ENCODE assay signal across 6 cellular contexts in genomic region chr14:24243336-24243836, GRCh38. TPM values are rescaled to one million over a fixed set of nuclear protein-coding genes. Genes with fewer than 3 reads are reported as not detected.
A peak's percentile ranks its signal among the peaks of the same experiment; 100 is the strongest.
DNase-seq lines count a peak whose midpoint lies in the region; ATAC-seq and TF ChIP-seq lines count a peak whose summit lies in the region.

No MANE protein-coding gene starts in this region.

- H3K36me3 ChIP-seq in GM06990 (ENCODE audit: control insufficient read depth, insufficient read depth, low read length) (peaks cover 21% of the 10 kb centered on the region), Panc1 (ENCODE audit: control insufficient read depth, insufficient read depth, low read length) (peaks cover 6% of the 10 kb centered on the region; the same call in 1 of the 2 replicates), testis (ENCODE audit: low read depth, missing control alignments) (no peaks in the 10 kb centered on the region)

- intact Hi-C loops in Panc1 (cut with micrococcal nuclease; ENCODE audit: unreplicated experiment), result loop anchor here (1.0 kb wide), 1 partner anchor 54 kb away; no protein-coding TSS in a partner anchor
- intact Hi-C loops in testis (cut with DNase I; ENCODE audit: low total_unique reads), result loop anchor here (5.0 kb wide), 1 partner anchor 59 kb away; no protein-coding TSS in a partner anchor

- H3K9me3 ChIP-seq in Panc1 (ENCODE audit: control insufficient read depth, insufficient read depth, low read depth, low read length), result no peaks in the 10 kb centered on the region
- H3K9me3 ChIP-seq in testis, result no peaks in the 10 kb centered on the region

- H3K4me3 ChIP-seq in GM06990 (replicated peaks; ENCODE audit: low read depth, low read length) (peak overlapping the region; percentile 73), Panc1 (ENCODE audit: low read depth in 2 of 2, low read length in 2 of 2) (peak overlapping the region; percentile 77 to 91), testis (peak overlapping the region; percentile 72)

- H3K4me1 ChIP-seq in Panc1 (ENCODE audit: control insufficient read depth, insufficient read depth, low read length) (peaks cover 12% of the 10 kb centered on the region), testis (peaks cover 18% of the 10 kb centered on the region)

- POLR2A ChIA-PET in Panc1 (lab: Charles Lee), result interaction anchor here (2.0 kb wide), 1 partner anchor 54 kb away, joined by 6 read pairs; no protein-coding TSS in a partner anchor

- H3K27ac ChIP-seq in Panc1 (ENCODE audit: low read length), result peak overlapping the region; percentile 93
- peak overlapping the region; percentile 94 to 97 for H3K27ac ChIP-seq in testis

- in situ Hi-C loops in Panc1 (cut with HindIII; ENCODE audit: low pct_unique_long_range_greater_than_20kb, low sequenced_read_pairs), result no loop called here

- CTCF ChIA-PET in Panc1 (lab: Charles Lee), result interaction anchor here (0.7 to 2.4 kb wide), 3 partner anchors 54 to 194 kb away, joined by 6 to 10 read pairs (median 8); partner anchors contain the start of genes DHRS1 and NOP9

- no peak for TF ChIP-seq POLR2A in testis (IDR thresholded peaks at IDR 0.05)

- peaks cover 15% of the 10 kb centered on the region for H3K27me3 Mint-ChIP-seq in glutamatergic neuron (ENCODE audit: unreplicated experiment)

- ATAC-seq in Panc1 (no peak), HG03196 (IDR thresholded peaks at IDR 0.05; ENCODE audit: unreplicated experiment) (no peak)

- H3K4me1 Mint-ChIP-seq in glutamatergic neuron (ENCODE audit: low read depth, unreplicated experiment), result peaks cover 9% of the 10 kb centered on the region

- H3K27me3 ChIP-seq in GM06990 (replicated peaks; ENCODE audit: control insufficient read depth, insufficient read depth, low read length) (no peaks in the 10 kb centered on the region), Panc1 (ENCODE audit: control insufficient read depth, insufficient read depth, low read length) (no peaks in the 10 kb centered on the region), testis (no peaks in the 10 kb centered on the region)

- 28 to 50% methylated on average over 10 of the region's 10 CpGs for WGBS in testis, 2 donors

- TF ChIP-seq CTCF in GM06990 (IDR thresholded peaks at IDR 0.05; ENCODE audit: insufficient read depth, low read length, poor library complexity, severe bottlenecking), result no peak
- TF ChIP-seq CTCF in Panc1 (IDR thresholded peaks at IDR 0.05), result no peak
- TF ChIP-seq CTCF in glutamatergic neuron (IDR thresholded peaks at IDR 0.05; ENCODE audit: partially characterized antibody, unreplicated experiment), result no peak
- TF ChIP-seq CTCF in testis (IDR thresholded peaks at IDR 0.05), result no peak

- no TSS peak for BruUV-seq in Panc1 (replicated peaks; lab: Mats Ljungman, UMichigan)

- peak overlapping the region; percentile 99 for H3K27ac Mint-ChIP-seq in glutamatergic neuron (ENCODE audit: unreplicated experiment)

- no peaks in the 10 kb centered on the region for H3K36me3 Mint-ChIP-seq in glutamatergic neuron (ENCODE audit: unreplicated experiment)

- peak; percentile 52 for DNase-seq in GM06990 (ENCODE audit: extremely low read depth, insufficient read length)
- DNase-seq in Panc1 (ENCODE audit: low read depth, low spot score), result no peak
- DNase-seq in glutamatergic neuron, result no peak
- no peak for DNase-seq in testis
- no peak for DNase-seq in GM19238 (ENCODE audit: insufficient read length, low spot score)

- peaks cover 7% of the 10 kb centered on the region for H3K9me3 Mint-ChIP-seq in glutamatergic neuron (ENCODE audit: unreplicated experiment)

- peak overlapping the region; percentile 98 for H3K4me3 Mint-ChIP-seq in glutamatergic neuron (ENCODE audit: unreplicated experiment)

RNA-seq across cellular contexts. Expression of gene TINF2, which starts 1.0 kb away (rescaled TPM):
- 53.8 TPM for total RNA-seq in Panc1 (2021; ENCODE audit: unreplicated experiment)
- 33.0 TPM for polyA plus RNA-seq in Panc1 (2012; ENCODE audit: insufficient read length)
- 67.0 TPM for total RNA-seq in glutamatergic neuron (ENCODE audit: unreplicated experiment)
- 10 to 100 TPM; 27.5 to 32.1 TPM for total RNA-seq in testis
- 45.6 TPM for polyA plus RNA-seq in testis (ENCODE audit: insufficient read depth, low read depth, low replicate concordance)

RNA-seq across cellular contexts. Expression of gene GMPR2, which starts 10.7 kb away (rescaled TPM):
- total RNA-seq in Panc1 (2021; ENCODE audit: unreplicated experiment) (45.9 TPM), glutamatergic neuron (ENCODE audit: unreplicated experiment) (55.8 TPM), testis (10 to 100 TPM; 30.0 to 42.2 TPM)
- 58.0 TPM for polyA plus RNA-seq in Panc1 (2012; ENCODE audit: insufficient read length)
- polyA plus RNA-seq in testis (ENCODE audit: insufficient read depth, low read depth, low replicate concordance), result 49.9 TPM

RNA-seq across cellular contexts. Expression of gene NEDD8, which starts 11.2 kb away (rescaled TPM):
- total RNA-seq in Panc1 (2021; ENCODE audit: unreplicated experiment), result 155 TPM
- 221 TPM for polyA plus RNA-seq in Panc1 (2012; ENCODE audit: insufficient read length)
- 169 TPM for total RNA-seq in glutamatergic neuron (ENCODE audit: unreplicated experiment)
- total RNA-seq in testis, result 100 to 1,000 TPM in 1 of 2 donors, 10 to 100 TPM in 1; 94.6 to 110 TPM
- polyA plus RNA-seq in testis (ENCODE audit: insufficient read depth, low read depth, low replicate concordance), result 180 TPM

RNA-seq across cellular contexts. Expression of gene TGM1, which starts 19.6 kb away (rescaled TPM):
- total RNA-seq in Panc1 (2021; ENCODE audit: unreplicated experiment) (2.3 TPM), glutamatergic neuron (ENCODE audit: unreplicated experiment) (4.2 TPM), testis (10 to 100 TPM in 1 of 2 donors, 1 to 10 TPM in 1; 3.6 to 10.5 TPM)
- 1.5 TPM for polyA plus RNA-seq in Panc1 (2012; ENCODE audit: insufficient read length)
- polyA plus RNA-seq in testis (ENCODE audit: insufficient read depth, low read depth, low replicate concordance), result 5.4 TPM

RNA-seq across cellular contexts. Expression of gene MDP1, which starts 27.5 kb away (rescaled TPM):
- total RNA-seq in Panc1 (2021; ENCODE audit: unreplicated experiment), result 8.9 TPM
- polyA plus RNA-seq in Panc1 (2012; ENCODE audit: insufficient read length), result 7.1 TPM
- total RNA-seq in glutamatergic neuron (ENCODE audit: unreplicated experiment), result 25.5 TPM
- total RNA-seq in testis, result 10 to 100 TPM; 17.3 to 19.5 TPM
- 20.1 TPM for polyA plus RNA-seq in testis (ENCODE audit: insufficient read depth, low read depth, low replicate concordance)
